In genomic region chr10:6027929-6028328, GRCh38 we compare ENCODE assay signal across 1 cellular context.
TF ChIP-seq lines count a peak whose summit lies in the region.

No MANE protein-coding gene starts in this region.

TF ChIP-seq in HepG2, 621 proteins besides CTCF, POLR2A, EP300 and RAD21:
- TF ChIP-seq, protein P1, sequence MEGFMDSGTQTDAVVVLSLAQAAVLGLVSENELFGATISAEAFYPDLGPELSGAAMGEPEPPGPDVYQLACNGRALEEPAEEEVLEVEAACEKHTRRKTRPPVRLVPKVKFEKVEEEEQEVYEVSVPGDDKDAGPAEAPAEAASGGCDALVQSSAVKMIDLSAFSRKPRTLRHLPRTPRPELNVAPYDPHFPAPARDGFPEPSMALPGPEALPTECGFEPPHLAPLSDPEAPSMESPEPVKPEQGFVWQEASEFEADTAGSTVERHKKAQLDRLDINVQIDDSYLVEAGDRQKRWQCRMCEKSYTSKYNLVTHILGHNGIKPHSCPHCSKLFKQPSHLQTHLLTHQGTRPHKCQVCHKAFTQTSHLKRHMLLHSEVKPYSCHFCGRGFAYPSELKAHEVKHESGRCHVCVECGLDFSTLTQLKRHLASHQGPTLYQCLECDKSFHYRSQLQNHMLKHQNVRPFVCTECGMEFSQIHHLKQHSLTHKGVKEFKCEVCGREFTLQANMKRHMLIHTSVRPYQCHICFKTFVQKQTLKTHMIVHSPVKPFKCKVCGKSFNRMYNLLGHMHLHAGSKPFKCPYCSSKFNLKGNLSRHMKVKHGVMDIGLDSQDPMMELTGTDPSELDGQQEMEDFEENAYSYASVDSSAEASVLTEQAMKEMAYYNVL (CRISPR knock-in tag; IDR thresholded peaks at IDR 0.05; ENCODE audit: borderline replicate concordance): no peak
- no peak for TF ChIP-seq IRX3 (CRISPR knock-in tag; IDR thresholded peaks at IDR 0.05; ENCODE audit: borderline replicate concordance, low read depth)
- TF ChIP-seq GFI1 (CRISPR knock-in tag; IDR thresholded peaks at IDR 0.05; ENCODE audit: borderline replicate concordance): no peak
- TF ChIP-seq ZNF234 (CRISPR knock-in tag; conservative IDR thresholded peaks at IDR 0.05): no peak
- TF ChIP-seq CCAR2 (optimal IDR thresholded peaks at IDR 0.05; ENCODE audit: low read depth, low read length): no peak
- no peak for TF ChIP-seq HHEX (CRISPR knock-in tag; IDR thresholded peaks at IDR 0.05)
- TF ChIP-seq ATF1 (CRISPR knock-in tag; IDR thresholded peaks at IDR 0.05): no peak
- TF ChIP-seq, protein P2, sequence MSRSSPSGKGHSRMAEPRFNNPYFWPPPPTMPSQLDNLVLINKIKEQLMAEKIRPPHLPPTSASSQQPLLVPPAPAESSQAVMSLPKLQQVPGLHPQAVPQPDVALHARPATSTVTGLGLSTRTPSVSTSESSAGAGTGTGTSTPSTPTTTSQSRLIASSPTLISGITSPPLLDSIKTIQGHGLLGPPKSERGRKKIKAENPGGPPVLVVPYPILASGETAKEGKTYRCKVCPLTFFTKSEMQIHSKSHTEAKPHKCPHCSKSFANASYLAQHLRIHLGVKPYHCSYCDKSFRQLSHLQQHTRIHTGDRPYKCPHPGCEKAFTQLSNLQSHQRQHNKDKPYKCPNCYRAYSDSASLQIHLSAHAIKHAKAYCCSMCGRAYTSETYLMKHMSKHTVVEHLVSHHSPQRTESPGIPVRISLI (CRISPR knock-in tag; IDR thresholded peaks at IDR 0.05; ENCODE audit: borderline replicate concordance): no peak
- TF ChIP-seq TOPORS (CRISPR knock-in tag; IDR thresholded peaks at IDR 0.05): no peak
- TF ChIP-seq, protein P3, sequence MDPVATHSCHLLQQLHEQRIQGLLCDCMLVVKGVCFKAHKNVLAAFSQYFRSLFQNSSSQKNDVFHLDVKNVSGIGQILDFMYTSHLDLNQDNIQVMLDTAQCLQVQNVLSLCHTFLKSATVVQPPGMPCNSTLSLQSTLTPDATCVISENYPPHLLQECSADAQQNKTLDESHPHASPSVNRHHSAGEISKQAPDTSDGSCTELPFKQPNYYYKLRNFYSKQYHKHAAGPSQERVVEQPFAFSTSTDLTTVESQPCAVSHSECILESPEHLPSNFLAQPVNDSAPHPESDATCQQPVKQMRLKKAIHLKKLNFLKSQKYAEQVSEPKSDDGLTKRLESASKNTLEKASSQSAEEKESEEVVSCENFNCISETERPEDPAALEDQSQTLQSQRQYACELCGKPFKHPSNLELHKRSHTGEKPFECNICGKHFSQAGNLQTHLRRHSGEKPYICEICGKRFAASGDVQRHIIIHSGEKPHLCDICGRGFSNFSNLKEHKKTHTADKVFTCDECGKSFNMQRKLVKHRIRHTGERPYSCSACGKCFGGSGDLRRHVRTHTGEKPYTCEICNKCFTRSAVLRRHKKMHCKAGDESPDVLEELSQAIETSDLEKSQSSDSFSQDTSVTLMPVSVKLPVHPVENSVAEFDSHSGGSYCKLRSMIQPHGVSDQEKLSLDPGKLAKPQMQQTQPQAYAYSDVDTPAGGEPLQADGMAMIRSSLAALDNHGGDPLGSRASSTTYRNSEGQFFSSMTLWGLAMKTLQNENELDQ (CRISPR knock-in tag; IDR thresholded peaks at IDR 0.05; ENCODE audit: borderline replicate concordance): no peak
- TF ChIP-seq, protein P4, sequence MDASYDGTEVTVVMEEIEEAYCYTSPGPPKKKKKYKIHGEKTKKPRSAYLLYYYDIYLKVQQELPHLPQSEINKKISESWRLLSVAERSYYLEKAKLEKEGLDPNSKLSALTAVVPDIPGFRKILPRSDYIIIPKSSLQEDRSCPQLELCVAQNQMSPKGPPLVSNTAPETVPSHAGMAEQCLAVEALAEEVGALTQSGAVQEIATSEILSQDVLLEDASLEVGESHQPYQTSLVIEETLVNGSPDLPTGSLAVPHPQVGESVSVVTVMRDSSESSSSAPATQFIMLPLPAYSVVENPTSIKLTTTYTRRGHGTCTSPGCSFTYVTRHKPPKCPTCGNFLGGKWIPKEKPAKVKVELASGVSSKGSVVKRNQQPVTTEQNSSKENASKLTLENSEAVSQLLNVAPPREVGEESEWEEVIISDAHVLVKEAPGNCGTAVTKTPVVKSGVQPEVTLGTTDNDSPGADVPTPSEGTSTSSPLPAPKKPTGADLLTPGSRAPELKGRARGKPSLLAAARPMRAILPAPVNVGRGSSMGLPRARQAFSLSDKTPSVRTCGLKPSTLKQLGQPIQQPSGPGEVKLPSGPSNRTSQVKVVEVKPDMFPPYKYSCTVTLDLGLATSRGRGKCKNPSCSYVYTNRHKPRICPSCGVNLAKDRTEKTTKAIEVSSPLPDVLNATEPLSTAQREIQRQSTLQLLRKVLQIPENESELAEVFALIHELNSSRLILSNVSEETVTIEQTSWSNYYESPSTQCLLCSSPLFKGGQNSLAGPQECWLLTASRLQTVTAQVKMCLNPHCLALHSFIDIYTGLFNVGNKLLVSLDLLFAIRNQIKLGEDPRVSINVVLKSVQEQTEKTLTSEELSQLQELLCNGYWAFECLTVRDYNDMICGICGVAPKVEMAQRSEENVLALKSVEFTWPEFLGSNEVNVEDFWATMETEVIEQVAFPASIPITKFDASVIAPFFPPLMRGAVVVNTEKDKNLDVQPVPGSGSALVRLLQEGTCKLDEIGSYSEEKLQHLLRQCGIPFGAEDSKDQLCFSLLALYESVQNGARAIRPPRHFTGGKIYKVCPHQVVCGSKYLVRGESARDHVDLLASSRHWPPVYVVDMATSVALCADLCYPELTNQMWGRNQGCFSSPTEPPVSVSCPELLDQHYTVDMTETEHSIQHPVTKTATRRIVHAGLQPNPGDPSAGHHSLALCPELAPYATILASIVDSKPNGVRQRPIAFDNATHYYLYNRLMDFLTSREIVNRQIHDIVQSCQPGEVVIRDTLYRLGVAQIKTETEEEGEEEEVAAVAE (CRISPR knock-in tag; IDR thresholded peaks at IDR 0.05; ENCODE audit: borderline replicate concordance): no peak
- TF ChIP-seq, protein P5, sequence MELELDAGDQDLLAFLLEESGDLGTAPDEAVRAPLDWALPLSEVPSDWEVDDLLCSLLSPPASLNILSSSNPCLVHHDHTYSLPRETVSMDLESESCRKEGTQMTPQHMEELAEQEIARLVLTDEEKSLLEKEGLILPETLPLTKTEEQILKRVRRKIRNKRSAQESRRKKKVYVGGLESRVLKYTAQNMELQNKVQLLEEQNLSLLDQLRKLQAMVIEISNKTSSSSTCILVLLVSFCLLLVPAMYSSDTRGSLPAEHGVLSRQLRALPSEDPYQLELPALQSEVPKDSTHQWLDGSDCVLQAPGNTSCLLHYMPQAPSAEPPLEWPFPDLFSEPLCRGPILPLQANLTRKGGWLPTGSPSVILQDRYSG (CRISPR knock-in tag; IDR thresholded peaks at IDR 0.05): no peak
- no peak for TF ChIP-seq ZBTB34 (CRISPR knock-in tag; IDR thresholded peaks at IDR 0.05)
- TF ChIP-seq NKX3-1 (CRISPR knock-in tag; IDR thresholded peaks at IDR 0.05): no peak
- no peak for TF ChIP-seq SAFB2 (CRISPR knock-in tag; IDR thresholded peaks at IDR 0.05; ENCODE audit: borderline replicate concordance, low read depth)
- no peak for TF ChIP-seq FOXA3 (CRISPR knock-in tag; IDR thresholded peaks at IDR 0.05)
- TF ChIP-seq ARNT (IDR thresholded peaks at IDR 0.05): no peak
- TF ChIP-seq ZNF777 (CRISPR knock-in tag; IDR thresholded peaks at IDR 0.05): no peak
